17 cellular contexts compared by ENCODE assay signal in genomic region chr12:22702690-22703089, GRCh38.
A peak's percentile ranks its signal among the peaks of the same experiment; 100 is the strongest.
DNase-seq lines count a peak whose midpoint lies in the region; ATAC-seq, FAIRE-seq and TF ChIP-seq lines count a peak whose summit lies in the region.
"Had no signal": no experiment of that assay in that cellular context is flagged by ENCODE, and none has a peak within 500 bp of the region (broad histone marks: within the 10 kb centered on the region; RNA-seq: fewer than 3 reads in every experiment).

No MANE protein-coding gene starts in this region.

- H3K79me2 ChIP-seq in GM23248 (ENCODE audit: insufficient read depth) = no peaks in the 10 kb centered on the region

- H3K36me3 ChIP-seq in GM23248 (ENCODE audit: low read depth) (no peaks in the 10 kb centered on the region), bronchial epithelial cell (ENCODE audit: control insufficient read depth, insufficient read depth, low read length) (no peaks in the 10 kb centered on the region), kidney (ENCODE audit: control insufficient read depth in 1 of 2, insufficient read depth in 2 of 2, low read length in 2 of 2) (no peaks in the 10 kb centered on the region)
- H3K36me3 ChIP-seq: BE2C, HAP-1 had no signal

- no peak for ATAC-seq in left ventricle myocardium superior
- ATAC-seq: CD8-positive, alpha-beta T cell; PC-3 had no signal

- no peaks in the 10 kb centered on the region for H3K9me2 ChIP-seq in GM23248 (ENCODE audit: insufficient read depth)

- TF ChIP-seq CTCF in AG10803 (conservative IDR thresholded peaks at IDR 0.05; ENCODE audit: low read length) = no peak
- no peak for TF ChIP-seq CTCF in bronchial epithelial cell (IDR thresholded peaks at IDR 0.05; ENCODE audit: insufficient read depth, low read length, severe bottlenecking)
- TF ChIP-seq CTCF in fibroblast of the aortic adventitia (IDR thresholded peaks at IDR 0.05; ENCODE audit: insufficient read depth, low read length) = no peak
- no peak for TF ChIP-seq CTCF in kidney (IDR thresholded peaks at IDR 0.05; ENCODE audit: borderline replicate concordance, extremely low read depth, insufficient read depth)

- H3K27ac ChIP-seq in GM23248 (no peak overlapping the region), kidney (ENCODE audit: low read depth in 2 of 2, low read length in 2 of 2) (no peak overlapping the region)

- H3K4me2 ChIP-seq in GM23248 (ENCODE audit: unreplicated experiment) = no peak overlapping the region

- H3K9ac ChIP-seq in GM23248 (no peak overlapping the region), kidney (ENCODE audit: low read length in 2 of 2) (no peak overlapping the region)

- no peak overlapping the region for H3K4me3 ChIP-seq in AG10803 (ENCODE audit: low read length)
- no peak overlapping the region for H3K4me3 ChIP-seq in GM23248
- no peak overlapping the region for H3K4me3 ChIP-seq in bronchial epithelial cell (ENCODE audit: low read depth, low read length)
- no peak overlapping the region for H3K4me3 ChIP-seq in fibroblast of the aortic adventitia (ENCODE audit: low read depth, low read length)
- H3K4me3 ChIP-seq in kidney (ENCODE audit: low read length in 2 of 2) = no peak overlapping the region
- H3K4me3 ChIP-seq: HAP-1 had no signal

- DNase-seq in AG10803 (ENCODE audit: low read depth) = peak; percentile 20
- peak; percentile 7 for DNase-seq in GM23248
- peak; percentile 22 for DNase-seq in bronchial epithelial cell (ENCODE audit: low read depth)
- peak; percentile 27 for DNase-seq in fibroblast of the aortic adventitia (ENCODE audit: low read depth)
- DNase-seq in kidney = no peak
- DNase-seq in cerebellar cortex (ENCODE audit: low spot score) = no peak
- DNase-seq in left ventricle myocardium superior = no peak
- no peak for DNase-seq in activated naive CD4-positive, alpha-beta T cell (lab: John Stamatoyannopoulos, UW)
- DNase-seq: ACHN; BE2C; CD8-positive, alpha-beta T cell; EL; NCI-H1048; NCI-H146; NCI-H446; PC-3 had no signal

- H4K20me1 ChIP-seq in GM23248 (ENCODE audit: insufficient read depth) = no peaks in the 10 kb centered on the region

- 52 to 68% methylated on average over 2 of the region's 2 CpGs for WGBS in GM23248 (ENCODE audit: low coverage in 1 of 2, low lambda C conversion rate in 2 of 2, missing lambda C conversion rate in 2 of 2), 2 experiments

- in situ Hi-C loops in GM23248 (cut with MboI) = no loop called here

- H3K4me1 ChIP-seq in GM23248 (ENCODE audit: insufficient read depth) = no peaks in the 10 kb centered on the region
- peaks cover 0 to 5% of the 10 kb centered on the region in 2 donors for H3K4me1 ChIP-seq in kidney (ENCODE audit: control insufficient read depth in 1 of 2, insufficient read depth in 1 of 2, low read depth in 1 of 2, low read length in 2 of 2)
- H3K4me1 ChIP-seq: BE2C, HAP-1 had no signal

- no peak for FAIRE-seq in bronchial epithelial cell (lab: Jason Lieb, UNC)
- FAIRE-seq in kidney (lab: Jason Lieb, UNC) = no peak

- H3K9me3 ChIP-seq in GM23248 (ENCODE audit: low read depth) (no peaks in the 10 kb centered on the region), kidney (ENCODE audit: control insufficient read depth in 1 of 2, low read length in 2 of 2) (no peaks in the 10 kb centered on the region)
- H3K9me3 ChIP-seq: BE2C, HAP-1 had no signal

- no peaks in the 10 kb centered on the region for H3F3A ChIP-seq in GM23248 (ENCODE audit: insufficient read depth)

- intact Hi-C loops in kidney (cut with DNase I) (no loop called here), left ventricle myocardium superior (cut with micrococcal nuclease) (no loop called here)

- H2AFZ ChIP-seq in GM23248 = no peak overlapping the region

- H3K27me3 ChIP-seq in GM23248 (replicated peaks; ENCODE audit: insufficient read depth) = no peaks in the 10 kb centered on the region
- no peaks in the 10 kb centered on the region for H3K27me3 ChIP-seq in bronchial epithelial cell (ENCODE audit: control insufficient read depth, insufficient read depth, low read length)
- H3K27me3 ChIP-seq: BE2C had no signal

Comparison
In these comparisons a context has a peak if more than half of its experiments do, and no peak if none do; other contexts are left out.
1. DNase-seq: peak in AG10803 (single experiment), GM23248 (single experiment), bronchial epithelial cell (single experiment) and fibroblast of the aortic adventitia (single experiment); none in kidney (single experiment), cerebellar cortex (single experiment), left ventricle myocardium superior (single experiment) and activated naive CD4-positive, alpha-beta T cell (0 of 4).